Comparison of ENCODE assay signal across 8 cellular contexts in genomic region chr19:17281391-17282304, GRCh38. TPM values are rescaled to one million over a fixed set of nuclear protein-coding genes. Genes with fewer than 3 reads are reported as not detected.
DNase-seq lines count a peak whose midpoint lies in the region; ATAC-seq and TF ChIP-seq lines count a peak whose summit lies in the region.

Gene ANKLE1 (plus strand): TSS chr19:17281901. CDS start chr19:17281921, 20 bp downstream.

- no peak for TF ChIP-seq EP300 in neural cell (conservative IDR thresholded peaks at IDR 0.05; ENCODE audit: poor library complexity, severe bottlenecking)

- CTCF ChIA-PET in GM10248 (lab: Yijun Ruan, JAX): interaction anchor here (0.7 to 5.7 kb wide), 24 partner anchors 9 to 567 kb away, joined by 3 to 54 read pairs (median 4); partner anchors contain the start of genes ABHD8, BABAM1, MRPL34 and USHBP1

- H3K4me3 ChIP-seq in WERI-Rb-1 (ENCODE audit: low read depth, low read length): no peak within 1 kb of the TSS
- H3K4me3 ChIP-seq in epithelial cell of esophagus (ENCODE audit: low read length): peak within 1 kb of the TSS; percentile 45
- H3K4me3 ChIP-seq in neural cell (ENCODE audit: low read length): peak within 1 kb of the TSS; percentile 38

- POLR2A ChIA-PET in GM10248 (lab: Yijun Ruan, JAX): interaction anchor here (0.6 to 1.1 kb wide), 4 partner anchors 11 to 27 kb away, joined by 3 to 5 read pairs (median 4); partner anchors contain the start of gene DDA1

- H3K79me2 ChIP-seq in neural cell (replicated peaks; ENCODE audit: insufficient read depth, low read length): no peaks in the 10 kb centered on the region

- H3F3A ChIP-seq in neural cell (ENCODE audit: insufficient read depth, low read length, poor library complexity, severe bottlenecking): no peaks in the 10 kb centered on the region

- no peak for TF ChIP-seq CTCF in GM10248 (IDR thresholded peaks at IDR 0.05; ENCODE audit: control extremely low read depth, extremely low read depth, low read depth, missing control alignments)
- no peak for TF ChIP-seq CTCF in WERI-Rb-1 (IDR thresholded peaks at IDR 0.05; ENCODE audit: low read depth, low read length)
- TF ChIP-seq CTCF in epithelial cell of esophagus (IDR thresholded peaks at IDR 0.05; ENCODE audit: insufficient read depth, low read depth, low read length, missing control alignments): no peak
- TF ChIP-seq CTCF in neural cell (IDR thresholded peaks at IDR 0.05; ENCODE audit: poor library complexity, severe bottlenecking): no peak

- H3K4me2 ChIP-seq in neural cell (ENCODE audit: low read length): no peak within 1 kb of the TSS

- DNase-seq in GM10248 (ENCODE audit: extremely low spot score): peak; percentile 81
- peak; percentile 69 to 98 (median 96) for DNase-seq in HUDEP-2 (lab: John Stamatoyannopoulos, UW; ENCODE audit: unreplicated experiment in 76 of 76)
- no peak for DNase-seq in WERI-Rb-1
- no peak for DNase-seq in epithelial cell of esophagus (ENCODE audit: low read depth)
- DNase-seq in NCI-H446 treated with DMSO at 0.1 percent for 48 hours (lab: John Stamatoyannopoulos, UW): no peak
- DNase-seq in GM19240 (ENCODE audit: insufficient read length, low spot score): no peak

- no peaks in the 10 kb centered on the region for H4K20me1 ChIP-seq in neural cell (ENCODE audit: insufficient read depth)

- no peaks in the 10 kb centered on the region for H3K9me2 ChIP-seq in neural cell (ENCODE audit: insufficient read depth, low read length)

- no peak for ATAC-seq in HG03457 (IDR thresholded peaks at IDR 0.05; ENCODE audit: unreplicated experiment)

- H3K27ac ChIP-seq in WERI-Rb-1 (peak within 1 kb of the TSS; percentile 26), neural cell (ENCODE audit: low read length) (no peak within 1 kb of the TSS)

- H3K27me3 ChIP-seq in WERI-Rb-1 (ENCODE audit: insufficient read depth, low read depth, severe bottlenecking) (no peaks in the 10 kb centered on the region), neural cell (ENCODE audit: insufficient read depth, low read depth, low read length) (peaks cover 12% of the 10 kb centered on the region)

- H3K36me3 ChIP-seq in WERI-Rb-1: peaks cover 22% of the 10 kb centered on the region
- H3K36me3 ChIP-seq in neural cell (ENCODE audit: insufficient read depth, low read length): no peaks in the 10 kb centered on the region

- TF ChIP-seq RAD21 in neural cell (conservative IDR thresholded peaks at IDR 0.05): no peak

- H3K9me3 ChIP-seq in WERI-Rb-1 (ENCODE audit: severe bottlenecking) (peaks cover 6% of the 10 kb centered on the region), neural cell (ENCODE audit: low read length) (no peaks in the 10 kb centered on the region)

- no peak within 1 kb of the TSS for H2AFZ ChIP-seq in neural cell (ENCODE audit: low read depth, low read length)

- H3K9ac ChIP-seq in neural cell (ENCODE audit: low read length): no peak within 1 kb of the TSS

TF ChIP-seq in neural cell, 6 proteins besides CTCF, POLR2A, EP300 and RAD21:
- TF ChIP-seq MXI1 (conservative IDR thresholded peaks at IDR 0.05; ENCODE audit: poor library complexity, severe bottlenecking): no peak
- no peak for TF ChIP-seq POLR2AphosphoS5 (IDR thresholded peaks at IDR 0.05)
- no peak for TF ChIP-seq TAF1 (IDR thresholded peaks at IDR 0.05; ENCODE audit: low read depth)
- TF ChIP-seq SMC3 (conservative IDR thresholded peaks at IDR 0.05; ENCODE audit: poor library complexity): no peak
- TF ChIP-seq EZH2 (IDR thresholded peaks at IDR 0.05; ENCODE audit: borderline replicate concordance, insufficient read depth, low read length, poor library complexity, severe bottlenecking): no peak
- TF ChIP-seq REST (IDR thresholded peaks at IDR 0.05; ENCODE audit: borderline replicate concordance): no peak

RNA-seq across cellular contexts. Expression of gene ANKLE1, which starts in this region (rescaled TPM):
- 9.3 and 12.4 TPM in 2 replicates for polyA plus RNA-seq in neural cell
- 1.3 and 2.9 TPM in 2 replicates for polyA minus RNA-seq in neural cell

Comparison
In these comparisons a context has a peak if more than half of its experiments do, and no peak if none do; other contexts are left out.
1. DNase-seq: peak in GM10248 (single experiment) and HUDEP-2 (76 of 76); none in WERI-Rb-1 (single experiment), epithelial cell of esophagus (single experiment), NCI-H446 treated with DMSO at 0.1 percent for 48 hours (single experiment) and GM19240 (single experiment).